Comparison of ENCODE assay signal across 1 cellular context in the genomic region with DNA sequence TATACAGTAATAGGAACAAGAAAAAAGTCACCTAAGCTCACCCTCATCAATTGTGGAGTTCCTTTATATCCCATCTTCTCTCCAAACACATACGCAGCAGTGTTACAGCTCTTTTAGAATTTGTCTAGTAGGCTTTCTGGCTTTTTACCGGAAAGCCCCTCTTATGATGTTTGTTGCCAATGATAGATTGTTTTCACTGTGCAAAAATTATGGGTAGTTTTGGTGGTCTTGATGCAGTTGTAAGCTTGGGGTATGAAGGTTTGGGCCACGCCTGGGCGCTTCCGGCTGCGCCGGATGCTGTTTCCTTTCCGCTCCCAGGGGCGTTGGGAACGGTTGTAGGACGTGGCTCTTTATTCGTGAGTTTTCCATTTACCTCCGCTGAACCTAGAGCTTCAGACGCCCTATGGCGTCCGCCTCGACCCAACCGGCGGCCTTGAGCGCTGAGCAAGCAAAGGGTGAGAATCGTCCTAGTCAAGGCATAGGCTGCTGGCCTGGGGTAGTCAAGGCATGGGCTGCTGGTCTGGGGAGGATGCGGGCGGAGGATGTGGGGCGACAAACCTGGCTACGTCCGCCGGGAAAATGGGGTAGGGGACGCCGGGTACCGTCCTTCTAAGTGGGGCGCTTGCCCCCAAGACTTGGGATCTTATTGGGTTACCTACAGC.
A peak's percentile ranks its signal among the peaks of the same experiment; 100 is the strongest.
TF ChIP-seq lines count a peak whose summit lies in the region.

A gene with protein sequence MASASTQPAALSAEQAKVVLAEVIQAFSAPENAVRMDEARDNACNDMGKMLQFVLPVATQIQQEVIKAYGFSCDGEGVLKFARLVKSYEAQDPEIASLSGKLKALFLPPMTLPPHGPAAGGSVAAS (plus strand): TSS at position 304 of the 662 bp plus-strand sequence. CDS start 100 bp downstream, at position 404.
A gene (plus strand): TSS at position 98 of the 662 bp plus-strand sequence.

TF ChIP-seq in A549, 52 proteins besides CTCF, POLR2A, EP300 and RAD21 (continued from another document):
- 0 out of 2 replicates have a peak, but pooled peaks have one; percentile 2 for TF ChIP-seq NFE2L2 (conservative IDR thresholded peaks at IDR 0.05; ENCODE audit: low read length)
- TF ChIP-seq EHMT2 (IDR thresholded peaks at IDR 0.05; ENCODE audit: low read depth) = no peak
- 0 out of 2 replicates have a peak, but pooled peaks have one; percentile 36 for TF ChIP-seq ESRRA (IDR thresholded peaks at IDR 0.05; ENCODE audit: borderline replicate concordance, low read length)
- TF ChIP-seq ZSCAN20 (CRISPR knock-in tag; IDR thresholded peaks at IDR 0.05) = no peak
- TF ChIP-seq, protein P1, sequence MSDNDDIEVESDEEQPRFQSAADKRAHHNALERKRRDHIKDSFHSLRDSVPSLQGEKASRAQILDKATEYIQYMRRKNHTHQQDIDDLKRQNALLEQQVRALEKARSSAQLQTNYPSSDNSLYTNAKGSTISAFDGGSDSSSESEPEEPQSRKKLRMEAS (IDR thresholded peaks at IDR 0.05) = peak; percentile 55
- peak; percentile 42; the same call in 1 of the 2 replicates for TF ChIP-seq CBX2 (IDR thresholded peaks at IDR 0.05; ENCODE audit: borderline replicate concordance, low read depth)
- peak; percentile 100 for TF ChIP-seq RARB (CRISPR knock-in tag; IDR thresholded peaks at IDR 0.05)
- peak; percentile 91 for TF ChIP-seq FOXS1 (CRISPR knock-in tag; IDR thresholded peaks at IDR 0.05)
- peak; percentile 95 for TF ChIP-seq EHF (CRISPR knock-in tag; IDR thresholded peaks at IDR 0.05)
- peak; percentile 82; the same call in 1 of the 2 replicates for TF ChIP-seq GATA3 (IDR thresholded peaks at IDR 0.05; ENCODE audit: borderline replicate concordance)
- no peak for TF ChIP-seq ZC3H11A (IDR thresholded peaks at IDR 0.05)
- no peak for TF ChIP-seq ZNF302 (CRISPR knock-in tag; IDR thresholded peaks at IDR 0.05)
- peak; percentile 19; the same call in 1 of the 2 replicates for TF ChIP-seq HOXB13 (CRISPR knock-in tag; IDR thresholded peaks at IDR 0.05; ENCODE audit: low read depth)
- peak; percentile 100 for TF ChIP-seq TP53 (CRISPR knock-in tag; IDR thresholded peaks at IDR 0.05)
- peak; percentile 100 for TF ChIP-seq HOXA7 (CRISPR knock-in tag; IDR thresholded peaks at IDR 0.05)
- TF ChIP-seq, protein P2, sequence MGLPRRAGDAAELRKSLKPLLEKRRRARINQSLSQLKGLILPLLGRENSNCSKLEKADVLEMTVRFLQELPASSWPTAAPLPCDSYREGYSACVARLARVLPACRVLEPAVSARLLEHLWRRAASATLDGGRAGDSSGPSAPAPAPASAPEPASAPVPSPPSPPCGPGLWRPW (IDR thresholded peaks at IDR 0.05) = no peak
- TF ChIP-seq, protein P3, sequence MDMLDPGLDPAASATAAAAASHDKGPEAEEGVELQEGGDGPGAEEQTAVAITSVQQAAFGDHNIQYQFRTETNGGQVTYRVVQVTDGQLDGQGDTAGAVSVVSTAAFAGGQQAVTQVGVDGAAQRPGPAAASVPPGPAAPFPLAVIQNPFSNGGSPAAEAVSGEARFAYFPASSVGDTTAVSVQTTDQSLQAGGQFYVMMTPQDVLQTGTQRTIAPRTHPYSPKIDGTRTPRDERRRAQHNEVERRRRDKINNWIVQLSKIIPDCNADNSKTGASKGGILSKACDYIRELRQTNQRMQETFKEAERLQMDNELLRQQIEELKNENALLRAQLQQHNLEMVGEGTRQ (IDR thresholded peaks at IDR 0.05) = no peak
- TF ChIP-seq HOXB5 (CRISPR knock-in tag; IDR thresholded peaks at IDR 0.05) = peak; percentile 97
- no peak for TF ChIP-seq FOSL2 (IDR thresholded peaks at IDR 0.05)
- peak; percentile 78 for TF ChIP-seq FOSL2 (CRISPR knock-in tag; IDR thresholded peaks at IDR 0.05)
- TF ChIP-seq MYC (IDR thresholded peaks at IDR 0.05; ENCODE audit: borderline replicate concordance, low read length) = no peak
- TF ChIP-seq, protein P4, sequence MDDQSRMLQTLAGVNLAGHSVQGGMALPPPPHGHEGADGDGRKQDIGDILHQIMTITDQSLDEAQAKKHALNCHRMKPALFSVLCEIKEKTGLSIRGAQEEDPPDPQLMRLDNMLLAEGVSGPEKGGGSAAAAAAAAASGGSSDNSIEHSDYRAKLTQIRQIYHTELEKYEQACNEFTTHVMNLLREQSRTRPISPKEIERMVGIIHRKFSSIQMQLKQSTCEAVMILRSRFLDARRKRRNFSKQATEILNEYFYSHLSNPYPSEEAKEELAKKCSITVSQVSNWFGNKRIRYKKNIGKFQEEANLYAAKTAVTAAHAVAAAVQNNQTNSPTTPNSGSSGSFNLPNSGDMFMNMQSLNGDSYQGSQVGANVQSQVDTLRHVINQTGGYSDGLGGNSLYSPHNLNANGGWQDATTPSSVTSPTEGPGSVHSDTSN (IDR thresholded peaks at IDR 0.05) = peak; percentile 87
- peak; percentile 88 for TF ChIP-seq MAFK (IDR thresholded peaks at IDR 0.05; ENCODE audit: partially characterized antibody)
- TF ChIP-seq, protein P5, sequence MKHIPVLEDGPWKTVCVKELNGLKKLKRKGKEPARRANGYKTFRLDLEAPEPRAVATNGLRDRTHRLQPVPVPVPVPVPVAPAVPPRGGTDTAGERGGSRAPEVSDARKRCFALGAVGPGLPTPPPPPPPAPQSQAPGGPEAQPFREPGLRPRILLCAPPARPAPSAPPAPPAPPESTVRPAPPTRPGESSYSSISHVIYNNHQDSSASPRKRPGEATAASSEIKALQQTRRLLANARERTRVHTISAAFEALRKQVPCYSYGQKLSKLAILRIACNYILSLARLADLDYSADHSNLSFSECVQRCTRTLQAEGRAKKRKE (CRISPR knock-in tag; IDR thresholded peaks at IDR 0.05; ENCODE audit: low read depth) = peak; percentile 92
- peak; percentile 100 for TF ChIP-seq TFCP2L1 (CRISPR knock-in tag; IDR thresholded peaks at IDR 0.05)
- TF ChIP-seq, protein P6, sequence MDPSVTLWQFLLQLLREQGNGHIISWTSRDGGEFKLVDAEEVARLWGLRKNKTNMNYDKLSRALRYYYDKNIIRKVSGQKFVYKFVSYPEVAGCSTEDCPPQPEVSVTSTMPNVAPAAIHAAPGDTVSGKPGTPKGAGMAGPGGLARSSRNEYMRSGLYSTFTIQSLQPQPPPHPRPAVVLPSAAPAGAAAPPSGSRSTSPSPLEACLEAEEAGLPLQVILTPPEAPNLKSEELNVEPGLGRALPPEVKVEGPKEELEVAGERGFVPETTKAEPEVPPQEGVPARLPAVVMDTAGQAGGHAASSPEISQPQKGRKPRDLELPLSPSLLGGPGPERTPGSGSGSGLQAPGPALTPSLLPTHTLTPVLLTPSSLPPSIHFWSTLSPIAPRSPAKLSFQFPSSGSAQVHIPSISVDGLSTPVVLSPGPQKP (IDR thresholded peaks at IDR 0.05; ENCODE audit: low read depth, low read length) = no peak
- no peak for TF ChIP-seq RCOR1 (IDR thresholded peaks at IDR 0.05; ENCODE audit: low read depth, low read length)
- no peak for TF ChIP-seq NR3C1 (IDR thresholded peaks at IDR 0.05)
